ENCODE assay signal across 26 cellular contexts in genomic region chr2:114091010-114091409, GRCh38.
"Had no signal": no experiment of that assay in that cellular context is flagged by ENCODE, and none has a peak within 500 bp of the region (broad histone marks: within the 10 kb centered on the region; RNA-seq: fewer than 3 reads in every experiment).

No MANE protein-coding gene starts in this region.

- H3K9me3 ChIP-seq: testis, thyroid gland, tibial artery, vagina had no signal

- H3K4me3 ChIP-seq: stomach, suprapubic skin, testis, thoracic aorta, thyroid gland, tibial artery, tibial nerve, transverse colon, upper lobe of left lung, upper lobe of right lung, uterus, vagina had no signal

- H3K36me3 ChIP-seq: stomach, suprapubic skin, thoracic aorta, thyroid gland, tibial artery, tibial nerve, transverse colon, upper lobe of left lung, upper lobe of right lung, uterus, vagina had no signal

- H3K4me1 ChIP-seq: stomach, suprapubic skin, testis, thyroid gland, tibial nerve, transverse colon, upper lobe of left lung, upper lobe of right lung, uterus, vagina had no signal

- FAIRE-seq: urothelium cell line had no signal

- DNase-seq: stimulated activated CD4-positive, alpha-beta T cell treated with anti-CD3 and anti-CD28 coated beads, Interleukin-2, amount 100 ng/mL, for 48 hours; stimulated activated CD4-positive, alpha-beta T cell treated with anti-CD3 and anti-CD28 coated beads, Interleukin-4, amount 100 ng/mL, for 1 hour; stimulated activated CD4-positive, alpha-beta T cell treated with anti-CD3 and anti-CD28 coated beads, Interleukin-4, amount 100 ng/mL, for 24 hours; stimulated activated CD4-positive, alpha-beta T cell treated with anti-CD3 and anti-CD28 coated beads, Interleukin-4, amount 100 ng/mL, for 4 hours; stimulated activated CD8-positive, alpha-beta memory T cell treated with anti-CD3 and anti-CD28 coated beads, Interleukin-4, amount 100 ng/mL, for 48 hours; stimulated activated naive B cell treated with anti-CD40 and anti-IgM and Interleukin-4, amounts not matched to agents 10 μg/mL and 1 μg/mL and 100 μg/mL, for 72 hours; stimulated activated naive CD4-positive, alpha-beta T cell; stimulated activated naive CD4-positive, alpha-beta T cell treated with Interleukin-2 at 50 U/mL for 16 hours; stimulated activated naive CD8-positive, alpha-beta T cell treated with anti-CD3 and anti-CD28 coated beads, Interleukin-15, amount 100 ng/mL, for 72 hours; stimulated activated naive CD8-positive, alpha-beta T cell treated with anti-CD3 and anti-CD28 coated beads, Interleukin-15, Interleukin-2, amounts not matched to agents 100 U/mL and 50 U/mL, for 24 hours; stomach; substantia nigra; testis; thyroid gland; tibial artery; transverse colon; upper lobe of left lung; upper lobe of right lung; uterus had no signal

- H3K27me3 ChIP-seq: stomach, suprapubic skin, testis, thyroid gland, tibial artery, tibial nerve, transverse colon, upper lobe of left lung, upper lobe of right lung, uterus, vagina had no signal

- ATAC-seq: stimulated activated effector memory CD8-positive, alpha-beta T cell treated with anti-CD3 and anti-CD28 coated beads, Interleukin-12 subunit alpha, Interleukin-12 subunit beta, amount 100 ng/mL, for 72 hours; stimulated activated memory B cell treated with anti-CD40 and anti-IgM and Interleukin-4, amounts not matched to agents 10 μg/mL and 1 μg/mL and 100 μg/mL, for 72 hours; stimulated activated naive B cell treated with anti-CD40 and anti-IgM and Interleukin-4, amounts not matched to agents 10 μg/mL and 1 μg/mL and 100 μg/mL, for 72 hours; stimulated activated naive CD8-positive, alpha-beta T cell treated with anti-CD3 and anti-CD28 coated beads, Interleukin-15, amount 100 ng/mL, for 72 hours; stimulated activated naive CD8-positive, alpha-beta T cell treated with anti-CD3 and anti-CD28 coated beads, Interleukin-15, Interleukin-2, amounts not matched to agents 100 U/mL and 50 U/mL, for 24 hours; upper lobe of right lung had no signal

- H3K27ac ChIP-seq: stomach, suprapubic skin, testis, thoracic aorta, thyroid gland, tibial artery, tibial nerve, transverse colon, upper lobe of left lung, upper lobe of right lung, uterus, vagina had no signal
